In genomic region chr18:11500153-11501122, GRCh38 we compare ENCODE assay signal across 9 cellular contexts.
A peak's percentile ranks its signal among the peaks of the same experiment; 100 is the strongest.
DNase-seq lines count a peak whose midpoint lies in the region; ATAC-seq and TF ChIP-seq lines count a peak whose summit lies in the region.
"Had no signal": no experiment of that assay in that cellular context is flagged by ENCODE, and none has a peak within 500 bp of the region (broad histone marks: within the 10 kb centered on the region; RNA-seq: fewer than 3 reads in every experiment).

No MANE protein-coding gene starts in this region.

- no peaks in the 10 kb centered on the region for H3K36me3 ChIP-seq in prostate gland

- ATAC-seq in left ventricle myocardium superior (peak; percentile 42), Right ventricle myocardium superior (ENCODE audit: poor library complexity) (no peak), esophagus mucosa (peak; percentile 94)

- H3K9me3 ChIP-seq in prostate gland, result no peaks in the 10 kb centered on the region

- no peak for TF ChIP-seq CTCF in prostate gland (IDR thresholded peaks at IDR 0.05)

- no peak for TF ChIP-seq POLR2A in prostate gland (IDR thresholded peaks at IDR 0.05)

- no peak overlapping the region for H3K27ac ChIP-seq in prostate gland

- no peak overlapping the region for H3K4me3 ChIP-seq in prostate gland

- DNase-seq in left ventricle myocardium superior (no peak), Right ventricle myocardium superior (no peak), LoVo (ENCODE audit: low spot score) (peak; percentile 88), prostate gland (ENCODE audit: low spot score) (no peak), NCI-H2029 treated with DMSO at 0.1 percent for 48 hours (lab: John Stamatoyannopoulos, UW) (no peak), NCI-H146 treated with DMSO at 0.1 percent for 48 hours (lab: John Stamatoyannopoulos, UW; ENCODE audit: unreplicated experiment) (no peak)
- no peak for DNase-seq in activated CD4-positive, CD25-positive, alpha-beta regulatory T cell treated with anti-CD3 and anti-CD28 coated beads, Interleukin-2, amount 50 U/mL, for 72 hours
- DNase-seq: CD4-positive, CD25-positive, alpha-beta regulatory T cell had no signal

- no peaks in the 10 kb centered on the region for H3K4me1 ChIP-seq in prostate gland (replicated peaks)

- WGBS in prostate gland, result 51% methylated on average over 8 of the region's 8 CpGs

- intact Hi-C loops in left ventricle myocardium superior (cut with micrococcal nuclease) (no loop called here), Right ventricle myocardium superior (cut with DNase I) (no loop called here), prostate gland (cut with DNase I) (no loop called here)

- no peaks in the 10 kb centered on the region for H3K27me3 ChIP-seq in prostate gland (replicated peaks; ENCODE audit: insufficient read depth)
